In the genomic region with DNA sequence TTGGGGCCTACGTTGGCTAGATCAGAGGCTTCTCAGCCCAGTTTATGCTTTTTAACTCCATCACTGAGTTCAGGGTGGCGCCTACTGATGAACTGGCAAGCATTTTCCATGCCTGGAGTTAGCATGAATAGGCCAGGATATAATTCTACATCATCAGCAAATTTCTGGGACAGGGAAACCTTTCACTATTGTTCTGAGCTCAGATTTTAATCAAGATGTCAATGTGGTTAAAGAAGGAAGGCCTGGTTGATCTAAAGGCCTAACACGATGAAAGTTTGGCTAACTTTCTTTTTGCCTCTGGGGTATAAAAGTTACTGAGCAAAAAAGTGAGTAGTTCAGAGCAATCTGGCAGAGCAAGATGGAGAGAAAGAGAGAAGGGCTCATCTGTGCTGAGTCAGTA, we compare ENCODE assay signal across 14 cellular contexts. TPM values are rescaled to one million over a fixed set of nuclear protein-coding genes. Genes with fewer than 3 reads are reported as not detected.
DNase-seq lines count a peak whose midpoint lies in the region; ATAC-seq, FAIRE-seq and TF ChIP-seq lines count a peak whose summit lies in the region.
"Had no signal": no experiment of that assay in that cellular context is flagged by ENCODE, and none has a peak within 500 bp of the region (broad histone marks: within the 10 kb centered on the region; RNA-seq: fewer than 3 reads in every experiment).

No MANE protein-coding gene starts in this region.

- TF ChIP-seq CTCF in A549 (IDR thresholded peaks at IDR 0.05) (no peak), HFFc6 (IDR thresholded peaks at IDR 0.05) (no peak), neural progenitor cell (IDR thresholded peaks at IDR 0.05) (no peak), ascending aorta (IDR thresholded peaks at IDR 0.05) (no peak)

- ATAC-seq in A549 (no peak), GM21619 (IDR thresholded peaks at IDR 0.05; ENCODE audit: unreplicated experiment) (no peak), GM19397 (IDR thresholded peaks at IDR 0.05; ENCODE audit: unreplicated experiment) (no peak)
- ATAC-seq: left lobe of liver, pancreas had no signal

- TF ChIP-seq EP300 in A549 (IDR thresholded peaks at IDR 0.05), result no peak

- 89% methylated on average over 3 of the region's 3 CpGs for WGBS in A549 (ENCODE audit: missing lambda C conversion rate)
- 89 to 91% methylated on average over 3 of the region's 3 CpGs for WGBS in ectodermal cell, 2 experiments

- H4K20me1 ChIP-seq in neural progenitor cell (ENCODE audit: low read depth), result no peaks in the 10 kb centered on the region

- H3K4me1 Mint-ChIP-seq in HFFc6 (ENCODE audit: low read depth) (no peaks in the 10 kb centered on the region), neural progenitor cell (peaks cover 25% of the 10 kb centered on the region)

- H3K27ac Mint-ChIP-seq in HFFc6, result 0 out of 2 replicates have a peak overlapping the region, but pooled peaks have one; percentile 6
- peak overlapping the region; percentile 55 for H3K27ac Mint-ChIP-seq in neural progenitor cell

- H3K9me3 ChIP-seq in A549 (no peaks in the 10 kb centered on the region), ectodermal cell (ENCODE audit: control insufficient read depth, low read length) (no peaks in the 10 kb centered on the region), neural progenitor cell (ENCODE audit: low read depth) (no peaks in the 10 kb centered on the region), ascending aorta (no peaks in the 10 kb centered on the region)
- H3K9me3 ChIP-seq: pancreas had no signal

- no peak for TF ChIP-seq POLR2A in A549 (IDR thresholded peaks at IDR 0.05; ENCODE audit: low read length)

- H3K79me2 ChIP-seq in neural progenitor cell (ENCODE audit: low read depth), result no peaks in the 10 kb centered on the region

- H3K4me3 Mint-ChIP-seq in HFFc6 (no peak overlapping the region), neural progenitor cell (no peak overlapping the region)

- no peaks in the 10 kb centered on the region for H3K4me1 ChIP-seq in A549
- H3K4me1 ChIP-seq in ectodermal cell (ENCODE audit: control insufficient read depth, insufficient read depth, low read length), result peaks cover 7% of the 10 kb centered on the region
- H3K4me1 ChIP-seq in neural progenitor cell, result peaks cover 23% of the 10 kb centered on the region
- H3K4me1 ChIP-seq in ascending aorta, result no peaks in the 10 kb centered on the region
- H3K4me1 ChIP-seq: pancreas had no signal

- H3K4me3 ChIP-seq in A549 (no peak overlapping the region), ectodermal cell (ENCODE audit: insufficient read depth, low read depth, low read length) (no peak overlapping the region), neural progenitor cell (no peak overlapping the region), ascending aorta (no peak overlapping the region)
- H3K4me3 ChIP-seq: pancreas had no signal

- H3K27me3 Mint-ChIP-seq in HFFc6 (ENCODE audit: insufficient read depth) (peaks cover 3% of the 10 kb centered on the region), neural progenitor cell (ENCODE audit: insufficient read depth, low read depth) (peaks cover 11% of the 10 kb centered on the region)

- no peak for DNase-seq in A549 (ENCODE audit: low read depth in 1 of 2, low spot score in 1 of 2)
- no peak for DNase-seq in HFFc6
- no peak for DNase-seq in neural progenitor cell (ENCODE audit: low spot score)
- DNase-seq in NCI-H2107 treated with DMSO at 0.1 percent for 48 hours (lab: John Stamatoyannopoulos, UW; ENCODE audit: unreplicated experiment), result no peak
- no peak for DNase-seq in ascending aorta (ENCODE audit: low spot score in 2 of 2)
- DNase-seq: activated CD4-positive, alpha-beta T cell treated with anti-CD3 and anti-CD28 coated beads, Interleukin-2, amount 50 U/mL, for 1 hour; activated gamma-delta T cell treated with Interleukin-2 at 50 U/mL for 16 hours; H7; pancreas had no signal

- peak overlapping the region; percentile 12 for H2AFZ ChIP-seq in neural progenitor cell (replicated peaks)

- CTCF ChIA-PET in A549 (lab: Yijun Ruan, JAX), result no interaction called here

- no peaks in the 10 kb centered on the region for H3K9me3 Mint-ChIP-seq in HFFc6
- H3K9me3 Mint-ChIP-seq in neural progenitor cell, result no peaks in the 10 kb centered on the region

- no peaks in the 10 kb centered on the region for H3K27me3 ChIP-seq in ectodermal cell (ENCODE audit: control insufficient read depth, insufficient read depth, low read length, poor library complexity, severe bottlenecking)
- no peaks in the 10 kb centered on the region for H3K27me3 ChIP-seq in neural progenitor cell
- no peaks in the 10 kb centered on the region for H3K27me3 ChIP-seq in ascending aorta
- H3K27me3 ChIP-seq: pancreas had no signal

- peaks cover 18% of the 10 kb centered on the region for H3F3A ChIP-seq in neural progenitor cell (ENCODE audit: low read depth)

- FAIRE-seq in A549 (lab: Jason Lieb, UNC), result no peak
- FAIRE-seq: pancreas had no signal

- no peaks in the 10 kb centered on the region for H3K36me3 ChIP-seq in ectodermal cell (ENCODE audit: control insufficient read depth, insufficient read depth, low read length)
- no peaks in the 10 kb centered on the region for H3K36me3 ChIP-seq in neural progenitor cell
- H3K36me3 ChIP-seq in ascending aorta, result no peaks in the 10 kb centered on the region
- H3K36me3 ChIP-seq: pancreas had no signal

- H3K9ac ChIP-seq in neural progenitor cell, result no peak overlapping the region

- POLR2A ChIA-PET in A549 (lab: Yijun Ruan, JAX), result no interaction called here

- TF ChIP-seq RAD21 in A549 (conservative IDR thresholded peaks at IDR 0.05 in 1 of 2, IDR thresholded peaks at IDR 0.05 in 1 of 2), result no peak

- intact Hi-C loops in ascending aorta (cut with DNase I), result no loop called here

- H3K36me3 Mint-ChIP-seq in HFFc6 (ENCODE audit: low read depth) (no peaks in the 10 kb centered on the region), neural progenitor cell (no peaks in the 10 kb centered on the region)

- H3K27ac ChIP-seq in A549, result no peak overlapping the region
- peak overlapping the region; percentile 16 for H3K27ac ChIP-seq in ectodermal cell (ENCODE audit: insufficient read depth, low read depth, low read length, poor library complexity, severe bottlenecking)
- no peak overlapping the region for H3K27ac ChIP-seq in neural progenitor cell
- H3K27ac ChIP-seq in ascending aorta, result no peak overlapping the region
- H3K27ac ChIP-seq: HL-60, pancreas had no signal

- H3K4me2 ChIP-seq in A549 (no peak overlapping the region), neural progenitor cell (no peak overlapping the region)

RNA-seq across cellular contexts. Expression of gene IFITM3, which starts 21.7 kb away (rescaled TPM):
- polyA plus RNA-seq in A549 (2011; rRNA removed) (8.6 and 10.8 TPM in 2 replicates), A549 (2017; fragmentation: RNase III; extraction: RNeasy Plus Mini Kit Qiagen cat#74134 plus additional on column Dnase treatment) (8.3 to 13.5 TPM (median 11.3 TPM) in 3 replicates)
- polyA plus RNA-seq in A549 (2012; cell fraction: cytosol; rRNA removed), result 8.4 and 9.0 TPM in 2 replicates
- 5.0 and 5.5 TPM in 2 replicates for polyA plus RNA-seq in A549 (2012; cell fraction: nucleus; rRNA removed)
- 15.9 and 20.7 TPM in 2 replicates for polyA minus RNA-seq in A549 (2011; rRNA and poly(A)+ RNA removed)
- 100 to 1,000 TPM; 399 to 531 (median 452) TPM for total RNA-seq in HFFc6 (2021; fragmentation: NEBNext Ultra II Directional; extraction: Animal tissue kit (Norgen Biotek cat#: 25700))
- polyA plus RNA-seq in ectodermal cell (2013, experiment 1 of 4), result 171 TPM
- polyA plus RNA-seq in ectodermal cell (2013, experiment 2 of 4), result 166 TPM
- polyA plus RNA-seq in ectodermal cell (2013, experiment 3 of 4), result 147 TPM
- 167 TPM for polyA plus RNA-seq in ectodermal cell (2013, experiment 4 of 4)
- total RNA-seq in neural progenitor cell (ENCODE audit: low replicate concordance) (19.8 and 61.7 TPM in 2 replicates), ascending aorta (1,421 TPM)

RNA-seq across cellular contexts. Expression of gene B4GALNT4, which starts 27.0 kb away (rescaled TPM):
- polyA plus RNA-seq in A549 (2011; rRNA removed) (5.1 and 5.3 TPM in 2 replicates), A549 (2017; fragmentation: RNase III; extraction: RNeasy Plus Mini Kit Qiagen cat#74134 plus additional on column Dnase treatment) (20.4 to 28.0 TPM (median 27.5 TPM) in 3 replicates)
- 27.5 and 33.3 TPM in 2 replicates for polyA plus RNA-seq in A549 (2012; cell fraction: cytosol; rRNA removed)
- polyA plus RNA-seq in A549 (2012; cell fraction: nucleus; rRNA removed), result 143 and 178 TPM in 2 replicates
- 2.2 and 2.6 TPM in 2 replicates for polyA minus RNA-seq in A549 (2011; rRNA and poly(A)+ RNA removed)
- total RNA-seq in HFFc6 (2021; fragmentation: NEBNext Ultra II Directional; extraction: Animal tissue kit (Norgen Biotek cat#: 25700)), result 10 to 100 TPM in 1 of 6 experiments, 1 to 10 TPM in 5; 6.4 to 12.1 (median 8.4) TPM
- polyA plus RNA-seq in ectodermal cell (2013, experiment 1 of 4), result 125 TPM
- 133 TPM for polyA plus RNA-seq in ectodermal cell (2013, experiment 2 of 4)
- polyA plus RNA-seq in ectodermal cell (2013, experiment 3 of 4), result 120 TPM
- 119 TPM for polyA plus RNA-seq in ectodermal cell (2013, experiment 4 of 4)
- total RNA-seq in neural progenitor cell (ENCODE audit: low replicate concordance) (16.4 and 110 TPM in 2 replicates), ascending aorta (not detected)

RNA-seq across cellular contexts. Expression of gene IFITM1, which starts 28.5 kb away (rescaled TPM):
- 1.7 and 2.4 TPM in 2 replicates for polyA plus RNA-seq in A549 (2011; rRNA removed)
- 0.41 and 0.44 TPM in 2 replicates for polyA plus RNA-seq in A549 (2012; cell fraction: cytosol; rRNA removed)
- polyA plus RNA-seq in A549 (2012; cell fraction: nucleus; rRNA removed), result 0.21 and 0.22 TPM in 2 replicates
- 0.14 to 0.16 TPM in 2 of 3 replicates, not detected in the other for polyA plus RNA-seq in A549 (2017; fragmentation: RNase III; extraction: RNeasy Plus Mini Kit Qiagen cat#74134 plus additional on column Dnase treatment)
- 1.6 and 2.0 TPM in 2 replicates for polyA minus RNA-seq in A549 (2011; rRNA and poly(A)+ RNA removed)
- 10 to 100 TPM; 23.5 to 36.1 (median 30.0) TPM for total RNA-seq in HFFc6 (2021; fragmentation: NEBNext Ultra II Directional; extraction: Animal tissue kit (Norgen Biotek cat#: 25700))
- polyA plus RNA-seq in ectodermal cell (2013, experiment 1 of 4), result 30.5 TPM
- 32.4 TPM for polyA plus RNA-seq in ectodermal cell (2013, experiment 2 of 4)
- polyA plus RNA-seq in ectodermal cell (2013, experiment 3 of 4), result 43.7 TPM
- 50.2 TPM for polyA plus RNA-seq in ectodermal cell (2013, experiment 4 of 4)
- 13.3 and 48.6 TPM in 2 replicates for total RNA-seq in neural progenitor cell (ENCODE audit: low replicate concordance)
- 650 TPM for total RNA-seq in ascending aorta

RNA-seq across cellular contexts. Expression of gene IFITM2, which starts 34.7 kb away (rescaled TPM):
- polyA plus RNA-seq in A549 (2011; rRNA removed) (36.4 and 61.3 TPM in 2 replicates), A549 (2017; fragmentation: RNase III; extraction: RNeasy Plus Mini Kit Qiagen cat#74134 plus additional on column Dnase treatment) (38.8 to 52.7 TPM (median 43.6 TPM) in 3 replicates)
- polyA plus RNA-seq in A549 (2012; cell fraction: cytosol; rRNA removed), result 59.6 and 59.7 TPM in 2 replicates
- 36.2 and 38.3 TPM in 2 replicates for polyA plus RNA-seq in A549 (2012; cell fraction: nucleus; rRNA removed)
- polyA minus RNA-seq in A549 (2011; rRNA and poly(A)+ RNA removed), result 41.3 and 60.9 TPM in 2 replicates
- total RNA-seq in HFFc6 (2021; fragmentation: NEBNext Ultra II Directional; extraction: Animal tissue kit (Norgen Biotek cat#: 25700)), result 100 to 1,000 TPM; 257 to 325 (median 291) TPM
- polyA plus RNA-seq in ectodermal cell (2013, experiment 1 of 4), result 108 TPM
- 103 TPM for polyA plus RNA-seq in ectodermal cell (2013, experiment 2 of 4)
- 96.5 TPM for polyA plus RNA-seq in ectodermal cell (2013, experiment 3 of 4)
- 114 TPM for polyA plus RNA-seq in ectodermal cell (2013, experiment 4 of 4)
- total RNA-seq in neural progenitor cell (ENCODE audit: low replicate concordance) (10.5 and 63.9 TPM in 2 replicates), ascending aorta (1,131 TPM)

RNA-seq across cellular contexts. Expression of gene IFITM5, which starts 43.0 kb away (rescaled TPM):
- not detected in 2 replicates for polyA plus RNA-seq in A549 (2011; rRNA removed)
- polyA plus RNA-seq in A549 (2012; cell fraction: cytosol; rRNA removed), result not detected in 2 replicates
- not detected in 2 replicates for polyA plus RNA-seq in A549 (2012; cell fraction: nucleus; rRNA removed)
- polyA plus RNA-seq in A549 (2017; fragmentation: RNase III; extraction: RNeasy Plus Mini Kit Qiagen cat#74134 plus additional on column Dnase treatment), result not detected in 3 replicates
- not detected in 2 replicates for polyA minus RNA-seq in A549 (2011; rRNA and poly(A)+ RNA removed)
- not detected for total RNA-seq in HFFc6 (2021; fragmentation: NEBNext Ultra II Directional; extraction: Animal tissue kit (Norgen Biotek cat#: 25700))
- polyA plus RNA-seq in ectodermal cell (2013, experiment 1 of 4), result not detected
- polyA plus RNA-seq in ectodermal cell (2013, experiment 2 of 4), result not detected
- not detected for polyA plus RNA-seq in ectodermal cell (2013, experiment 3 of 4)
- not detected for polyA plus RNA-seq in ectodermal cell (2013, experiment 4 of 4)
- total RNA-seq in neural progenitor cell (ENCODE audit: low replicate concordance), result not detected in 2 replicates
- not detected for total RNA-seq in ascending aorta
- total RNA-seq: H7, left lobe of liver, pancreas had no signal

Comparison
In these comparisons a context has a peak if more than half of its experiments do, and no peak if none do; other contexts are left out.
1. RNA of gene IFITM1, which starts 28.5 kb away (total RNA-seq): 650 TPM in ascending aorta (single experiment); 23.5 to 36.1 TPM in HFFc6 and 13.3 to 48.6 TPM in neural progenitor cell; every median in the first group is over 10 times any median in the second.